1 cellular context compared by ENCODE assay signal in the genomic region with DNA sequence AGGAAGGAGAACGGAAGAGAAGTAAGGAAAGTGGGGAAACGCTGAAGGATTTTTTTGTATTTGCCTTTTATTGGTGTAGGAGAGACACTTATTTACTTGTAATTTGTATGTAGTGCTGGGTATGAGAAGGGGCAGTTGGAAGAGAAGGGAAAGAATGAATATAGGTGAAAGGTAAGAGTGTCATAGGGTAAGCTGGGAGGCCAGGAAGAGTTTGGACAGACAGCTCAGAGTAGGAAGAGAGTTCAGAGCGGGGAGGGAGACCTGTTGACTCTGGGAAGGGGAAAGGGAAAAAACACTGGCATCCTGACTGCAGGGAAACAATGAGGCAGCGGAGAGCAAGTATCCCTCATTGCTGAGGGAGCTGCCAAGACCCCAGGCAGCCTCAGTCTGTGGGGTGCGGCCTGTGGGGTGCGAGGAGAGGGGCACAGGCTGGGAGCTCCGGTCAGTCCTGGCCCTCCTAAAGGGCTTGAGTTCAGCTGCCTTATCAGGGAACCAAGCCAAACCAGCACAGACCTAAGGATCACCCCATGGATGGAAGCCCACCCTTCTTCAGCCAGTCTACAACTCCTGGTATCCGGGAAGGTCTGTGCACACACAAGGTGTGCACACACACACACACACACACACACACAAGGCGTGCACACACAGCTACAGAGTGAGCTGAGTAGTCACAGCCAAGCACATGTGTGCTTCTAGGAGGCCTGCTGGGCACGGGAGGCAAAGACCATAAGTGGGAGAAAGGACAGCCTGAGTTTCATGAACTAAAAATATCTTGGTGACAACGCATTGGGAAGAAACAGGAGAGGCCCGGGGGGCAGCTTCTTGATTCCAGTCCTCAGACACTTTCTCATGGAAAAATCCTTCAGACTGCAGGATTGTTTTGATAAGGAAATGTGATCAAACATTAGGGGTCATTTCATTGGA.
TF ChIP-seq lines count a peak whose summit lies in the region.

No MANE protein-coding gene starts in this region.

TF ChIP-seq in SK-N-SH, 30 proteins besides CTCF, POLR2A, EP300 and RAD21 (continued from another document):
- TF ChIP-seq IRF3 (IDR thresholded peaks at IDR 0.05; ENCODE audit: low read depth, low read length) (no peak), TCF12 (IDR thresholded peaks at IDR 0.05) (no peak), TEAD4 (IDR thresholded peaks at IDR 0.05; ENCODE audit: borderline replicate concordance, insufficient read depth) (no peak), RCOR1 (IDR thresholded peaks at IDR 0.05; ENCODE audit: low read length) (no peak), MXI1 (IDR thresholded peaks at IDR 0.05; ENCODE audit: low read depth, low read length) (no peak), POLR2AphosphoS5 (IDR thresholded peaks at IDR 0.05; ENCODE audit: low read depth, low read length) (no peak), ELF1 (IDR thresholded peaks at IDR 0.05) (no peak), SMC3 (IDR thresholded peaks at IDR 0.05; ENCODE audit: low read depth, low read length) (no peak), EZH2phosphoT487 (IDR thresholded peaks at IDR 0.05; ENCODE audit: borderline replicate concordance, low read depth) (no peak), FOSL2 (IDR thresholded peaks at IDR 0.05; ENCODE audit: borderline replicate concordance, low read depth) (no peak), JUND (IDR thresholded peaks at IDR 0.05) (no peak), GATA2 (CRISPR knock-in tag; IDR thresholded peaks at IDR 0.05) (no peak), MAX (IDR thresholded peaks at IDR 0.05; ENCODE audit: low read depth) (no peak), FOXJ3 (CRISPR knock-in tag; IDR thresholded peaks at IDR 0.05) (no peak), GABPA (IDR thresholded peaks at IDR 0.05; ENCODE audit: low read depth) (no peak)
TF ChIP-seq in SK-N-SH: peak in this region for 0.
